1 cellular context compared by ENCODE assay signal in the genomic region with DNA sequence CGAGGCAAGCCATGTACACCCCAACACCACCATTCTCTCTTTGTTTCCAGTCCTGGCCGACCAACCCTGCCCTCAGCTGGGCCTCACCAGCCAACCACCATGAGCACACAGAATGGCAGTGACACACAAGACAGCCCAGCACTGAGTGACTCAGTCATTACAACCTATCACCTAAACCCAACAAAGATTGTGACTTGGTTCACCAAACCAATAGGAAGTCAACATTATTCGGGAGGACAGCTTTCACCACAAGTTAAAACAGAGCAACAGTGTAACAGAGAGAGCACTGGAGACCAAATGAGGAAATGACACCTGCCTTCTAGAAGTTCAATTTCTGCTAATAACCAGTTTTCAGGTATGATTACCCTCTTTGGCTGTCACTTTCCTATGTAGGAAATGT.
TF ChIP-seq lines count a peak whose summit lies in the region.

No MANE protein-coding gene starts in this region.

TF ChIP-seq in HCT116, 20 proteins besides CTCF, POLR2A, EP300 and RAD21 (continued from another document):
- no peak for TF ChIP-seq SRF (IDR thresholded peaks at IDR 0.05; ENCODE audit: low read depth)
- TF ChIP-seq ZFX (IDR thresholded peaks at IDR 0.05): no peak
- TF ChIP-seq FOSL1 (IDR thresholded peaks at IDR 0.05; ENCODE audit: low read depth): no peak
- no peak for TF ChIP-seq CBX3 (IDR thresholded peaks at IDR 0.05; ENCODE audit: low read depth)
